In genomic region chr2:157420771-157421323, GRCh38 we compare ENCODE assay signal across 8 cellular contexts. TPM values are rescaled to one million over a fixed set of nuclear protein-coding genes. Genes with fewer than 3 reads are reported as not detected.
DNase-seq lines count a peak whose midpoint lies in the region; ATAC-seq and TF ChIP-seq lines count a peak whose summit lies in the region.

No MANE protein-coding gene starts in this region.

- peak; percentile 96 for DNase-seq in CD1c-positive myeloid dendritic cell (ENCODE audit: extremely low spot score)
- peak; percentile 98 for DNase-seq in NOMO-1 treated with DMSO at 0.1 percent for 48 hours (lab: John Stamatoyannopoulos, UW; ENCODE audit: unreplicated experiment)
- DNase-seq in fibroblast of villous mesenchyme (ENCODE audit: low read depth) = peak; percentile 47
- DNase-seq in hippocampal formation (lab: John Stamatoyannopoulos, UW) = no peak
- no peak for DNase-seq in cerebellar cortex (ENCODE audit: low spot score)
- DNase-seq in LoVo (ENCODE audit: low spot score) = no peak
- DNase-seq in lower leg skin (ENCODE audit: low spot score in 2 of 2) = no peak

- intact Hi-C loops in lower leg skin (cut with DNase I; ENCODE audit: low total_unique reads) = no loop called here

- TF ChIP-seq CTCF in fibroblast of villous mesenchyme (IDR thresholded peaks at IDR 0.05; ENCODE audit: insufficient read depth, low read depth, low read length) (no peak), lower leg skin (IDR thresholded peaks at IDR 0.05) (no peak)

- no peak for TF ChIP-seq POLR2A in lower leg skin (IDR thresholded peaks at IDR 0.05)

- H3K4me3 ChIP-seq in fibroblast of villous mesenchyme (ENCODE audit: low read depth, low read length) (no peak overlapping the region), lower leg skin (ENCODE audit: low read depth, poor library complexity, severe bottlenecking) (no peak overlapping the region)

- WGBS in lower leg skin, 2 donors = 74 to 76% methylated on average over 4 of the region's 4 CpGs

- peak; percentile 46 for ATAC-seq in GM21423 (IDR thresholded peaks at IDR 0.05; ENCODE audit: unreplicated experiment)

RNA-seq across cellular contexts. Expression of gene CYTIP, which starts 23.0 kb away (rescaled TPM):
- total RNA-seq in fibroblast of villous mesenchyme = under 0.01 and 0.43 TPM in 2 replicates
- 10 to 100 TPM in 1 of 4 donors, 1 to 10 TPM in 3; 5.3 to 10.8 (median 7.1) TPM for total RNA-seq in lower leg skin

Comparison
In these comparisons a context has a peak if more than half of its experiments do, and no peak if none do; other contexts are left out.
1. DNase-seq: peak in CD1c-positive myeloid dendritic cell (single experiment), NOMO-1 treated with DMSO at 0.1 percent for 48 hours (single experiment) and fibroblast of villous mesenchyme (single experiment); none in hippocampal formation (0 of 2), cerebellar cortex (single experiment), LoVo (single experiment) and lower leg skin (0 of 2).